8 cellular contexts compared by ENCODE assay signal in the genomic region with DNA sequence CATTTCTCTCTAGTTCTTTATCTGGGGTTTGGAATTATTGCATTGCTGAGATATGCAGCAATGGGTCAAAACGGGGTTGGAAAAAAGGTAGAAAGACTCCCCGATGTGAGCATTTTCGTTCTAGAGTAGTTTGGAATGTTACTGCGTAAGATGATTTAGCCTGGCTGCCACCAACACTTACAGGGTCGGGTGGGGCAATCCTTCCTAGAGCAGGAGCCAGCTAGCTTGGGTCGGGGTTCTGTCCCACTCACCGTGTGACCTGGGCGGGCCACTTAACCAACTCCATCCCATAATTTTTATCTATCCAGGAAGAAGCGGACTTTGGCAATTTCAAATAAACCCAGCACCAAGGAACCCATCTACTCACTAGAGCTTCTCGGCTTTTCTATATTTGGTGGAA.
A peak's percentile ranks its signal among the peaks of the same experiment; 100 is the strongest.
DNase-seq lines count a peak whose midpoint lies in the region; ATAC-seq and TF ChIP-seq lines count a peak whose summit lies in the region.

No MANE protein-coding gene starts in this region.

- peak overlapping the region; percentile 56; the same call in 1 of the 2 replicates for H3K9ac ChIP-seq in iPS-20b (ENCODE audit: low read depth, low read length)

- no peak for TF ChIP-seq CTCF in stomach (IDR thresholded peaks at IDR 0.05)

- 22 to 40% (median 36%) methylated on average over 10 of the region's 10 CpGs for WGBS in stomach, 5 donors

- no peaks in the 10 kb centered on the region for H3K36me3 Mint-ChIP-seq in activated naive CD8-positive, alpha-beta T cell treated with anti-CD3 and anti-CD28 coated beads for 36 hours

- H3K4me3 ChIP-seq in iPS-20b (ENCODE audit: low read length) = peak overlapping the region; percentile 89
- H3K4me3 ChIP-seq in stomach = no peak overlapping the region

- H3K27me3 ChIP-seq in iPS-20b (ENCODE audit: insufficient read depth, low read length) (no peaks in the 10 kb centered on the region), stomach (peaks cover 0 to 58% (median 15%) of the 10 kb centered on the region in 3 donors)

- H3K4me1 ChIP-seq in iPS-20b (ENCODE audit: insufficient read depth, low read length) (no peaks in the 10 kb centered on the region), stomach (peaks cover 0 to 4% (median 0%) of the 10 kb centered on the region in 4 donors)

- peak; percentile 61 for DNase-seq in DMS 273 treated with DMSO at 0.1 percent for 48 hours (lab: John Stamatoyannopoulos, UW)
- peak; percentile 65 for DNase-seq in M059J (ENCODE audit: low read depth)
- DNase-seq in activated naive CD8-positive, alpha-beta T cell treated with anti-CD3 and anti-CD28 coated beads for 36 hours = no peak
- DNase-seq in NCI-H2171 treated with DMSO at 0.1 percent for 48 hours (lab: John Stamatoyannopoulos, UW) = no peak
- DNase-seq in stomach = no peak
- no peak for DNase-seq in SKM-1 treated with dmso at 0.1 percent for 144 hours (lab: John Stamatoyannopoulos, UW; ENCODE audit: unreplicated experiment)

- H3K36me3 ChIP-seq in iPS-20b (ENCODE audit: insufficient read depth, low read depth, low read length) (no peaks in the 10 kb centered on the region), stomach (no peaks in the 10 kb centered on the region)

- no peak for TF ChIP-seq POLR2A in stomach (IDR thresholded peaks at IDR 0.05)

- no peak for ATAC-seq in HG03460 (IDR thresholded peaks at IDR 0.05; ENCODE audit: unreplicated experiment)

- H3K27me3 Mint-ChIP-seq in activated naive CD8-positive, alpha-beta T cell treated with anti-CD3 and anti-CD28 coated beads for 36 hours = peaks cover 68% of the 10 kb centered on the region

- H3K27ac ChIP-seq in iPS-20b (ENCODE audit: low read length) (no peak overlapping the region), stomach (no peak overlapping the region)

- H3K9me3 Mint-ChIP-seq in activated naive CD8-positive, alpha-beta T cell treated with anti-CD3 and anti-CD28 coated beads for 36 hours = peaks cover 10% of the 10 kb centered on the region

- no peaks in the 10 kb centered on the region for H3K9me3 ChIP-seq in iPS-20b (ENCODE audit: insufficient read depth, low read depth, low read length)
- peaks cover 0 to 4% (median 0%) of the 10 kb centered on the region in 4 donors for H3K9me3 ChIP-seq in stomach

- TF ChIP-seq EP300 in stomach (IDR thresholded peaks at IDR 0.05) = no peak

- no peak overlapping the region for H3K27ac Mint-ChIP-seq in activated naive CD8-positive, alpha-beta T cell treated with anti-CD3 and anti-CD28 coated beads for 36 hours

- H3K4me1 Mint-ChIP-seq in activated naive CD8-positive, alpha-beta T cell treated with anti-CD3 and anti-CD28 coated beads for 36 hours = peaks cover 6% of the 10 kb centered on the region

- H3K4me3 Mint-ChIP-seq in activated naive CD8-positive, alpha-beta T cell treated with anti-CD3 and anti-CD28 coated beads for 36 hours = peak overlapping the region; percentile 55

- intact Hi-C loops in stomach (cut with DNase I; ENCODE audit: low total_unique reads) = no loop called here

Comparison
In these comparisons a context has a peak if more than half of its experiments do, and no peak if none do; other contexts are left out.
1. DNase-seq: peak in DMS 273 treated with DMSO at 0.1 percent for 48 hours (single experiment) and M059J (single experiment); none in activated naive CD8-positive, alpha-beta T cell treated with anti-CD3 and anti-CD28 coated beads for 36 hours (single experiment), NCI-H2171 treated with DMSO at 0.1 percent for 48 hours (single experiment), stomach (single experiment) and SKM-1 treated with dmso at 0.1 percent for 144 hours (single experiment).